Comparison of ENCODE assay signal across 19 cellular contexts in the genomic region with DNA sequence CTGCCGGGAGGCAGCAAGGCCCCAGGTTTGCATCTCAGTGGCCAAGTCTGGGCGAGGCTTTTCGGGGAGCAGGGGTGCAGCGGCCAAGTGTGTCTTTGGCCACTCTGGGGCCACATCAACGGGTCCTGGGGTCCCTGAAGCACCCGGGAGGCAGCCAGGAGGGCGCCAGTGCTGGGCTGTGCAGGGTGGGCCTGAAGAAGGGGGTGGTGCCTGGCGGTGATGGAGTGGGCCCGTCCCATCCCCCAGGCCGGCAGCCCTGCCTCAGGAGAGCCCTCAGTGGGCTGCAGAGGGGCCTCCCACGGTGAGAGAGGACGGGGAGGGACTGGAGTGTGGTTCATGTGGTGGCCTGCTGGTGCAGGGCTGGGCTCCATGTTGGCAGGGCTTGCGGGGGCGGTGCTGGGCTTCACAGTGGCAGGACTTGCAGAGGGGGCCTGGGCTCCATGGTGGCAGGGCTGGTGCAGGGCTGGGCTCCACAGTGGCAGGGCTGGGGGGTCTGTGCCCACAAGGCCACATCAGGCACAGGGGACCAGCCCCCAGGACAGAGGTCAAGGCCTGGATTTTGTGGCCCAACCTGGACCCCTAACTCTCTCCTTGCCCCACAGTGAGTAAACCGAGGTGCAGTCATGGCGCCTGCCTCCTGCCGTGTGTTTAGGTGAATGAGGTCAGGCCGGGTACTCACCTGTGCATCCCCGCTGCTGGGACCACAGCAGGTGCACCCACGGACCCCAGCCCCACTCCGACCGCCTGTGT. TPM values are rescaled to one million over a fixed set of nuclear protein-coding genes. Genes with fewer than 3 reads are reported as not detected.
"Had no signal": no experiment of that assay in that cellular context is flagged by ENCODE, and none has a peak within 500 bp of the region (broad histone marks: within the 10 kb centered on the region; RNA-seq: fewer than 3 reads in every experiment).

No MANE protein-coding gene starts in this region.

- H2AFZ ChIP-seq: neural progenitor cell had no signal

- H3K9me3 ChIP-seq: gastrocnemius medialis, pancreas had no signal

- H3K4me3 Mint-ChIP-seq: activated B cell treated with CpG ODN at 0.5 μM for 24 hours; activated naive CD4-positive, alpha-beta T cell treated with anti-CD3 and anti-CD28 coated beads, Interleukin-2, amount 10 ng/mL, durations not matched to agents 7 days and 5 days; activated T-helper 17 cell treated with anti-CD3 and anti-CD28 coated beads, Interleukin-2, amount 50 U/mL, for 72 hours; mesothelial cell of epicardium; stimulated activated effector memory CD8-positive, alpha-beta T cell treated with anti-CD3 and anti-CD28 coated beads, Interleukin-12 subunit alpha, Interleukin-12 subunit beta, amount 100 ng/mL, for 72 hours had no signal

- H3K4me1 Mint-ChIP-seq: activated B cell treated with CpG ODN at 0.5 μM for 24 hours; activated T-helper 17 cell treated with anti-CD3 and anti-CD28 coated beads, Interleukin-2, amount 50 U/mL, for 72 hours; stimulated activated effector memory CD8-positive, alpha-beta T cell treated with anti-CD3 and anti-CD28 coated beads, Interleukin-12 subunit alpha, Interleukin-12 subunit beta, amount 100 ng/mL, for 72 hours had no signal

- H3K36me3 Mint-ChIP-seq: stimulated activated effector memory CD8-positive, alpha-beta T cell treated with anti-CD3 and anti-CD28 coated beads, Interleukin-12 subunit alpha, Interleukin-12 subunit beta, amount 100 ng/mL, for 72 hours; type B pancreatic cell had no signal

- H3K27ac ChIP-seq: gastrocnemius medialis, neural progenitor cell, pancreas had no signal

- H3K27ac Mint-ChIP-seq: activated B cell treated with CpG ODN at 0.5 μM for 24 hours; activated naive CD4-positive, alpha-beta T cell treated with anti-CD3 and anti-CD28 coated beads, Interleukin-2, amount 10 ng/mL, durations not matched to agents 7 days and 5 days; activated T-helper 17 cell treated with anti-CD3 and anti-CD28 coated beads, Interleukin-2, amount 50 U/mL, for 72 hours; mesothelial cell of epicardium; stimulated activated effector memory CD8-positive, alpha-beta T cell treated with anti-CD3 and anti-CD28 coated beads, Interleukin-12 subunit alpha, Interleukin-12 subunit beta, amount 100 ng/mL, for 72 hours; type B pancreatic cell had no signal

- H3K36me3 ChIP-seq: gastrocnemius medialis, neural progenitor cell, pancreas had no signal

- ATAC-seq: activated T-helper 17 cell treated with anti-CD3 and anti-CD28 coated beads, Interleukin-2, amount 50 U/mL, for 72 hours; gastrocnemius medialis; pancreas had no signal

- H3K4me1 ChIP-seq: gastrocnemius medialis, pancreas had no signal

- H3K4me2 ChIP-seq: neural progenitor cell, smooth muscle cell had no signal

- H3K4me3 ChIP-seq: gastrocnemius medialis, neural progenitor cell, pancreas, smooth muscle cell had no signal

- DNase-seq: activated B cell treated with CpG ODN at 0.5 μM for 24 hours; activated CD4-positive, alpha-beta T cell treated with anti-CD3 and anti-CD28 coated beads, Interleukin-2, amount 50 U/mL, for 1 hour; activated naive CD4-positive, alpha-beta T cell treated with anti-CD3 and anti-CD28 coated beads, Interleukin-2, amount 10 ng/mL, durations not matched to agents 7 days and 5 days; activated T-cell treated with anti-CD3 and anti-CD28 coated beads for 4 hours; central memory CD4-positive, alpha-beta T cell; cortex of kidney; effector memory CD4-positive, alpha-beta T cell; gastrocnemius medialis had no signal

RNA-seq across cellular contexts. Expression of a gene that starts 10.5 kb away (rescaled TPM):
- total RNA-seq: activated B cell treated with CpG ODN at 0.5 μM for 24 hours; activated CD8-positive, alpha-beta memory T cell treated with anti-CD3 and anti-CD28 coated beads for 36 hours; activated T-helper 17 cell treated with anti-CD3 and anti-CD28 coated beads, Interleukin-2, amount 50 U/mL, for 72 hours; gastrocnemius medialis; mesothelial cell of epicardium; pancreas; renal cortical epithelial cell; smooth muscle cell had no signal
- polyA plus RNA-seq: adipose tissue, keratinocyte, pancreas, smooth muscle cell had no signal
